21 cellular contexts compared by ENCODE assay signal in the genomic region with DNA sequence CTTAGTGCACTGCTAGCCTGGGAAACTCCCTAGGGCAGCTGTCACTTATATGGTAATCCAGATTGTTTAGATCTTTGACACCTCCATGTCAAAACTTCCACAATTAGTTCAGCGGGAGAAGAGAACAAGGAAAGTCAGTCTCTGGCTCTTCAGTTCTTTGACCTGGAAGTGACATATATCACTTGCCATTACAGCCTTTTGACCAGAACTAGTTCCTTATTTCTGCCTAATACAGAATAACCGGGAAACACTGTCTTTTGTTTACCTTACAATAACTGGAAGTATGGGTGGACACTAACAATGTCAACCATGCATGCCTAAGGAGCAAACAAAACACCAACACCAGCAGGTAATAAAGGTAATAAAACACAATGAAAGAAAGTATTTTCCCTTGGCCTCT.
DNase-seq lines count a peak whose midpoint lies in the region; ATAC-seq lines count a peak whose summit lies in the region.
"Had no signal": no experiment of that assay in that cellular context is flagged by ENCODE, and none has a peak within 500 bp of the region (broad histone marks: within the 10 kb centered on the region; RNA-seq: fewer than 3 reads in every experiment).

No MANE protein-coding gene starts in this region.

- peaks cover 17% of the 10 kb centered on the region for H3K4me1 Mint-ChIP-seq in dendritic cell treated with granulocyte-macrophage colony-stimulating factor and Interleukin-4, amounts not matched to agents 40 ng/mL and 50 ng/mL, for 4 days (ENCODE audit: low read depth)
- peaks cover 16% of the 10 kb centered on the region for H3K4me1 Mint-ChIP-seq in stimulated activated memory B cell treated with anti-CD40 and anti-IgM and Interleukin-4, amounts not matched to agents 10 μg/mL and 1 μg/mL and 100 μg/mL, for 72 hours
- H3K4me1 Mint-ChIP-seq in activated naive CD8-positive, alpha-beta T cell treated with anti-CD3 and anti-CD28 coated beads, Interleukin-2, amount 50 U/mL, for 24 hours, result no peaks in the 10 kb centered on the region

- H3K9me3 Mint-ChIP-seq in dendritic cell treated with granulocyte-macrophage colony-stimulating factor and Interleukin-4, amounts not matched to agents 40 ng/mL and 50 ng/mL, for 4 days, result peaks cover 8% of the 10 kb centered on the region
- peaks cover 3% of the 10 kb centered on the region for H3K9me3 Mint-ChIP-seq in stimulated activated memory B cell treated with anti-CD40 and anti-IgM and Interleukin-4, amounts not matched to agents 10 μg/mL and 1 μg/mL and 100 μg/mL, for 72 hours
- H3K9me3 Mint-ChIP-seq in activated naive CD8-positive, alpha-beta T cell treated with anti-CD3 and anti-CD28 coated beads, Interleukin-2, amount 50 U/mL, for 24 hours, result peaks cover 4% of the 10 kb centered on the region

- H3K36me3 Mint-ChIP-seq in dendritic cell treated with granulocyte-macrophage colony-stimulating factor and Interleukin-4, amounts not matched to agents 40 ng/mL and 50 ng/mL, for 4 days (ENCODE audit: low read depth), result no peaks in the 10 kb centered on the region
- no peaks in the 10 kb centered on the region for H3K36me3 Mint-ChIP-seq in stimulated activated memory B cell treated with anti-CD40 and anti-IgM and Interleukin-4, amounts not matched to agents 10 μg/mL and 1 μg/mL and 100 μg/mL, for 72 hours
- H3K36me3 Mint-ChIP-seq in activated naive CD8-positive, alpha-beta T cell treated with anti-CD3 and anti-CD28 coated beads, Interleukin-2, amount 50 U/mL, for 24 hours (ENCODE audit: low read depth), result no peaks in the 10 kb centered on the region
- H3K36me3 Mint-ChIP-seq: naive B cell had no signal

- DNase-seq in DMS53 (lab: John Stamatoyannopoulos, UW) (peak; percentile 89), NCI-H748 (lab: John Stamatoyannopoulos, UW; ENCODE audit: unreplicated experiment) (peak; percentile 33), T1000 (lab: John Stamatoyannopoulos, UW) (no peak), NCI-H1417 treated with DMSO at 0.1 percent for 48 hours (lab: John Stamatoyannopoulos, UW) (no peak)
- no peak for DNase-seq in activated naive CD8-positive, alpha-beta T cell treated with anti-CD3 and anti-CD28 coated beads, Interleukin-2, amount 50 U/mL, for 24 hours
- DNase-seq: activated CD4-positive, alpha-beta T cell treated with anti-CD3 and anti-CD28 coated beads, Interleukin-2, amount 50 U/mL, for 4 hours; activated CD4-positive, CD25-positive, alpha-beta regulatory T cell; activated naive CD4-positive, alpha-beta T cell; caudate nucleus; COR-L47; NCI-H1092 treated with DMSO at 0.1 percent for 48 hours; NCI-H187; right lobe of liver; stimulated activated CD4-positive, alpha-beta T cell treated with anti-CD3 and anti-CD28 coated beads, Interleukin-12 subunit alpha, Interleukin-12 subunit beta, amount 100 ng/mL, for 4 hours; stimulated activated CD4-positive, alpha-beta T cell treated with anti-CD3 and anti-CD28 coated beads, Interleukin-2, amount 100 ng/mL, for 48 hours; stomach; thyroid gland had no signal

- peak overlapping the region; percentile 58 for H3K27ac Mint-ChIP-seq in dendritic cell treated with granulocyte-macrophage colony-stimulating factor and Interleukin-4, amounts not matched to agents 40 ng/mL and 50 ng/mL, for 4 days
- peak overlapping the region; percentile 4 for H3K27ac Mint-ChIP-seq in stimulated activated memory B cell treated with anti-CD40 and anti-IgM and Interleukin-4, amounts not matched to agents 10 μg/mL and 1 μg/mL and 100 μg/mL, for 72 hours
- no peak overlapping the region for H3K27ac Mint-ChIP-seq in activated naive CD8-positive, alpha-beta T cell treated with anti-CD3 and anti-CD28 coated beads, Interleukin-2, amount 50 U/mL, for 24 hours
- H3K27ac Mint-ChIP-seq: progenitor cell of endocrine pancreas had no signal

- H3K4me3 Mint-ChIP-seq in dendritic cell treated with granulocyte-macrophage colony-stimulating factor and Interleukin-4, amounts not matched to agents 40 ng/mL and 50 ng/mL, for 4 days, result no peak overlapping the region
- H3K4me3 Mint-ChIP-seq in stimulated activated memory B cell treated with anti-CD40 and anti-IgM and Interleukin-4, amounts not matched to agents 10 μg/mL and 1 μg/mL and 100 μg/mL, for 72 hours, result no peak overlapping the region
- no peak overlapping the region for H3K4me3 Mint-ChIP-seq in activated naive CD8-positive, alpha-beta T cell treated with anti-CD3 and anti-CD28 coated beads, Interleukin-2, amount 50 U/mL, for 24 hours

- H3K27me3 Mint-ChIP-seq in dendritic cell treated with granulocyte-macrophage colony-stimulating factor and Interleukin-4, amounts not matched to agents 40 ng/mL and 50 ng/mL, for 4 days, result no peaks in the 10 kb centered on the region
- H3K27me3 Mint-ChIP-seq in stimulated activated memory B cell treated with anti-CD40 and anti-IgM and Interleukin-4, amounts not matched to agents 10 μg/mL and 1 μg/mL and 100 μg/mL, for 72 hours, result no peaks in the 10 kb centered on the region
- no peaks in the 10 kb centered on the region for H3K27me3 Mint-ChIP-seq in activated naive CD8-positive, alpha-beta T cell treated with anti-CD3 and anti-CD28 coated beads, Interleukin-2, amount 50 U/mL, for 24 hours
- H3K27me3 Mint-ChIP-seq: naive B cell, progenitor cell of endocrine pancreas had no signal

- ATAC-seq in stimulated activated memory B cell treated with anti-CD40 and anti-IgM and Interleukin-4, amounts not matched to agents 10 μg/mL and 1 μg/mL and 100 μg/mL, for 72 hours, result no peak
- no peak for ATAC-seq in activated naive CD8-positive, alpha-beta T cell treated with anti-CD3 and anti-CD28 coated beads, Interleukin-2, amount 50 U/mL, for 24 hours

- intact Hi-C loops in dendritic cell treated with granulocyte-macrophage colony-stimulating factor and Interleukin-4, amounts not matched to agents 40 ng/mL and 50 ng/mL, for 4 days (cut with micrococcal nuclease), result loop anchor here (5.0 kb wide), 1 partner anchor 35 kb away; no protein-coding TSS in a partner anchor

Comparison
In these comparisons a context has a peak if more than half of its experiments do, and no peak if none do; other contexts are left out.
1. DNase-seq: peak in DMS53 (single experiment) and NCI-H748 (single experiment); none in T1000 (single experiment), NCI-H1417 treated with DMSO at 0.1 percent for 48 hours (single experiment) and activated naive CD8-positive, alpha-beta T cell treated with anti-CD3 and anti-CD28 coated beads, Interleukin-2, amount 50 U/mL, for 24 hours (single experiment).